Comparison of ENCODE assay signal across 7 cellular contexts in genomic region chr2:53987336-53987921, GRCh38. TPM values are rescaled to one million over a fixed set of nuclear protein-coding genes. Genes with fewer than 3 reads are reported as not detected.
DNase-seq lines count a peak whose midpoint lies in the region; ATAC-seq and TF ChIP-seq lines count a peak whose summit lies in the region.

No MANE protein-coding gene starts in this region.

- no peak overlapping the region for H3K4me2 ChIP-seq in OCI-LY7 (ENCODE audit: low read length)

- POLR2A ChIA-PET in naive thymus-derived CD8-positive, alpha-beta T cell (lab: Charles Lee) = no interaction called here
- POLR2A ChIA-PET in OCI-LY7 (lab: Charles Lee) = interaction anchor here (0.7 kb wide), 1 partner anchor 83 kb away, joined by 3 read pairs; no protein-coding TSS in a partner anchor

- H3K27ac Mint-ChIP-seq in naive thymus-derived CD8-positive, alpha-beta T cell = peak overlapping the region; percentile 37 to 91 (median 81)

- no TSS peak for BruUV-seq in OCI-LY7 (replicated peaks; lab: Mats Ljungman, UMichigan)

- H3K4me1 ChIP-seq in effector memory CD4-positive, alpha-beta T cell (ENCODE audit: control insufficient read depth, insufficient read depth, low read length, poor library complexity, severe bottlenecking) = no peaks in the 10 kb centered on the region
- peaks cover 8% of the 10 kb centered on the region for H3K4me1 ChIP-seq in OCI-LY7 (ENCODE audit: insufficient read depth, low read length, poor library complexity, severe bottlenecking)

- H2AFZ ChIP-seq in OCI-LY7 (ENCODE audit: low read length) = no peak overlapping the region

- peaks cover 4 to 31% (median 10%) of the 10 kb centered on the region in 3 donors for H3K36me3 Mint-ChIP-seq in naive thymus-derived CD8-positive, alpha-beta T cell

- TF ChIP-seq CTCF in astrocyte of the spinal cord (IDR thresholded peaks at IDR 0.05; ENCODE audit: low read depth, low read length) = no peak
- no peak for TF ChIP-seq CTCF in OCI-LY7 (conservative IDR thresholded peaks at IDR 0.05; ENCODE audit: low read length)

- no peaks in the 10 kb centered on the region for H3K27me3 ChIP-seq in effector memory CD4-positive, alpha-beta T cell (replicated peaks; ENCODE audit: control insufficient read depth, insufficient read depth, low read length, poor library complexity, severe bottlenecking)

- no peak overlapping the region for H3K27ac ChIP-seq in effector memory CD4-positive, alpha-beta T cell (ENCODE audit: insufficient read depth, low read length, poor library complexity, severe bottlenecking)
- H3K27ac ChIP-seq in OCI-LY7 (ENCODE audit: low read depth, low read length, poor library complexity, severe bottlenecking) = no peak overlapping the region

- intact Hi-C loops in OCI-LY7 (cut with micrococcal nuclease; ENCODE audit: unreplicated experiment) = no loop called here

- ATAC-seq in GM21381 (IDR thresholded peaks at IDR 0.05; ENCODE audit: unreplicated experiment) = peak; percentile 52
- ATAC-seq in naive thymus-derived CD8-positive, alpha-beta T cell = no peak

- H3K27me3 Mint-ChIP-seq in naive thymus-derived CD8-positive, alpha-beta T cell = no peaks in the 10 kb centered on the region

- no peaks in the 10 kb centered on the region for H3K79me2 ChIP-seq in OCI-LY7 (ENCODE audit: insufficient read depth, low read depth, low read length)

- CTCF ChIA-PET in OCI-LY7 (lab: Charles Lee; ENCODE audit: unreplicated experiment) = no interaction called here

- H3K36me3 ChIP-seq in effector memory CD4-positive, alpha-beta T cell (ENCODE audit: control insufficient read depth, insufficient read depth, low read length) = no peaks in the 10 kb centered on the region
- H3K36me3 ChIP-seq in OCI-LY7 (ENCODE audit: insufficient read depth, low read length) = no peaks in the 10 kb centered on the region; the same call in 1 of the 2 replicates

- DNase-seq in NAMALWA (ENCODE audit: low spot score) (peak; percentile 19), astrocyte of the spinal cord (ENCODE audit: low read depth, low spot score) (peak; percentile 68), activated gamma-delta T cell (lab: John Stamatoyannopoulos, UW) (no peak), OCI-LY7 (ENCODE audit: low spot score) (no peak)
- DNase-seq in naive thymus-derived CD8-positive, alpha-beta T cell = no peak
- no peak for DNase-seq in effector memory CD4-positive, alpha-beta T cell

- no peaks in the 10 kb centered on the region for H4K20me1 ChIP-seq in OCI-LY7 (ENCODE audit: insufficient read depth, low read length)

- peaks cover 13 to 40% (median 35%) of the 10 kb centered on the region in 4 donors for H3K4me1 Mint-ChIP-seq in naive thymus-derived CD8-positive, alpha-beta T cell

- H3K4me3 Mint-ChIP-seq in naive thymus-derived CD8-positive, alpha-beta T cell = peak overlapping the region in 1 of 10 donors; percentile 12

- H3K4me3 ChIP-seq in astrocyte of the spinal cord (ENCODE audit: low read depth, low read length) (no peak overlapping the region), OCI-LY7 (ENCODE audit: low read depth, low read length, poor library complexity, severe bottlenecking) (no peak overlapping the region)
- H3K4me3 ChIP-seq in effector memory CD4-positive, alpha-beta T cell (ENCODE audit: insufficient read depth, low read depth, low read length, poor library complexity, severe bottlenecking) = no peak overlapping the region

- H3K9me2 ChIP-seq in OCI-LY7 (ENCODE audit: insufficient read depth, low read length) = no peaks in the 10 kb centered on the region

- H3K9me3 Mint-ChIP-seq in naive thymus-derived CD8-positive, alpha-beta T cell = no peaks in the 10 kb centered on the region

- in situ Hi-C loops in astrocyte of the spinal cord (cut with HindIII; ENCODE audit: low sequenced_read_pairs) = no loop called here

- no peaks in the 10 kb centered on the region for H3K9me3 ChIP-seq in effector memory CD4-positive, alpha-beta T cell (ENCODE audit: control insufficient read depth, low read length)
- H3K9me3 ChIP-seq in OCI-LY7 (ENCODE audit: low read length) = no peaks in the 10 kb centered on the region

RNA-seq across cellular contexts. Expression of gene PSME4, which starts 16.6 kb away (rescaled TPM):
- 10 to 100 TPM; 58.1 to 59.9 TPM for total RNA-seq in naive thymus-derived CD8-positive, alpha-beta T cell
- polyA plus RNA-seq in naive thymus-derived CD8-positive, alpha-beta T cell = 1 to 10 TPM; 3.5 to 4.3 (median 3.8) TPM
- total RNA-seq in OCI-LY7 (2014; rRNA removed; shearing (Covaris generic)) = 38.0 and 38.8 TPM in 2 replicates
- total RNA-seq in OCI-LY7 (2022) = 73.7 and 82.9 TPM in 2 replicates

Comparison
In these comparisons a context has a peak if more than half of its experiments do, and no peak if none do; other contexts are left out.
1. DNase-seq: peak in NAMALWA (single experiment) and astrocyte of the spinal cord (single experiment); none in naive thymus-derived CD8-positive, alpha-beta T cell (0 of 10), activated gamma-delta T cell (single experiment), effector memory CD4-positive, alpha-beta T cell (0 of 3) and OCI-LY7 (single experiment).